ENCODE assay signal across 14 cellular contexts in genomic region chr1:65440915-65441314, GRCh38.
"Had no signal": no experiment of that assay in that cellular context is flagged by ENCODE, and none has a peak within 500 bp of the region (broad histone marks: within the 10 kb centered on the region; RNA-seq: fewer than 3 reads in every experiment).

No MANE protein-coding gene starts in this region.

- H3K36me3 ChIP-seq: cardiac muscle cell, pancreas had no signal

- H3K4me1 ChIP-seq: pancreas, spleen had no signal

- H3K9me3 Mint-ChIP-seq: activated CD4-positive, alpha-beta T cell treated with anti-CD3 and anti-CD28 coated beads, Interleukin-2, amount 10 ng/mL, durations not matched to agents 7 days and 5 days; activated naive CD8-positive, alpha-beta T cell treated with anti-CD3 and anti-CD28 coated beads for 36 hours; activated T-helper 1 cell treated with anti-CD3 and anti-CD28 coated beads, Interleukin-12 subunit alpha, Interleukin-12 subunit beta, Interleukin-2, Interleukin-4 antibody, amounts not matched to agents 30 ng/mL and 10 ng/mL and 1 ng/mL, durations not matched to agents 14 hours and 24 hours and 36 hours; stimulated activated naive CD8-positive, alpha-beta T cell treated with anti-CD3 and anti-CD28 coated beads, Interleukin-15, Interleukin-2, amounts not matched to agents 100 ng/mL and 50 ng/mL, for 24 hours; type B pancreatic cell had no signal

- H3K27me3 Mint-ChIP-seq: activated CD4-positive, alpha-beta T cell treated with anti-CD3 and anti-CD28 coated beads, Interleukin-2, amount 10 ng/mL, durations not matched to agents 7 days and 5 days; activated naive CD8-positive, alpha-beta T cell treated with anti-CD3 and anti-CD28 coated beads for 36 hours; stimulated activated naive CD8-positive, alpha-beta T cell treated with anti-CD3 and anti-CD28 coated beads, Interleukin-15, Interleukin-2, amounts not matched to agents 100 ng/mL and 50 ng/mL, for 24 hours; type B pancreatic cell had no signal

- H3K36me3 Mint-ChIP-seq: type B pancreatic cell had no signal

- H3K27ac Mint-ChIP-seq: activated CD4-positive, alpha-beta T cell treated with anti-CD3 and anti-CD28 coated beads, Interleukin-2, amount 10 ng/mL, durations not matched to agents 7 days and 5 days; activated naive CD8-positive, alpha-beta T cell treated with anti-CD3 and anti-CD28 coated beads for 36 hours; activated T-helper 1 cell treated with anti-CD3 and anti-CD28 coated beads, Interleukin-12 subunit alpha, Interleukin-12 subunit beta, Interleukin-2, Interleukin-4 antibody, amounts not matched to agents 30 ng/mL and 10 ng/mL and 1 ng/mL, durations not matched to agents 14 hours and 24 hours and 36 hours; stimulated activated naive CD8-positive, alpha-beta T cell treated with anti-CD3 and anti-CD28 coated beads, Interleukin-15, Interleukin-2, amounts not matched to agents 100 ng/mL and 50 ng/mL, for 24 hours; type B pancreatic cell had no signal

- DNase-seq: activated CD4-positive, alpha-beta T cell treated with anti-CD3 and anti-CD28 coated beads, Interleukin-2, amount 10 ng/mL, durations not matched to agents 7 days and 5 days; activated CD8-positive, alpha-beta memory T cell treated with anti-CD3 and anti-CD28 coated beads for 24 hours; activated naive CD8-positive, alpha-beta T cell treated with anti-CD3 and anti-CD28 coated beads for 36 hours; aorta; heart right ventricle; left colon; pancreas; spleen; T-helper 9 cell had no signal

- H3K27ac ChIP-seq: cardiac muscle cell, heart right ventricle, pancreas, spleen had no signal

- H3K9me3 ChIP-seq: heart right ventricle, pancreas, spleen had no signal

- H3K4me3 ChIP-seq: cardiac muscle cell, heart right ventricle, lung, pancreas, spleen had no signal

- H3K4me3 Mint-ChIP-seq: activated CD4-positive, alpha-beta T cell treated with anti-CD3 and anti-CD28 coated beads, Interleukin-2, amount 10 ng/mL, durations not matched to agents 7 days and 5 days; activated naive CD8-positive, alpha-beta T cell treated with anti-CD3 and anti-CD28 coated beads for 36 hours; activated T-helper 1 cell treated with anti-CD3 and anti-CD28 coated beads, Interleukin-12 subunit alpha, Interleukin-12 subunit beta, Interleukin-2, Interleukin-4 antibody, amounts not matched to agents 30 ng/mL and 10 ng/mL and 1 ng/mL, durations not matched to agents 14 hours and 24 hours and 36 hours; stimulated activated naive CD8-positive, alpha-beta T cell treated with anti-CD3 and anti-CD28 coated beads, Interleukin-15, Interleukin-2, amounts not matched to agents 100 ng/mL and 50 ng/mL, for 24 hours; type B pancreatic cell had no signal

- H3K27me3 ChIP-seq: cardiac muscle cell, heart right ventricle, pancreas, spleen had no signal
